ENCODE assay signal across 8 cellular contexts in genomic region chr1:42766723-42767509, GRCh38. TPM values are rescaled to one million over a fixed set of nuclear protein-coding genes. Genes with fewer than 3 reads are reported as not detected.
DNase-seq lines count a peak whose midpoint lies in the region; ATAC-seq, FAIRE-seq and TF ChIP-seq lines count a peak whose summit lies in the region.

TSS of gene C1orf50 (plus strand) at chr1:42767249. CDS start at chr1:42767312, 63 bp downstream.
A gene with protein sequence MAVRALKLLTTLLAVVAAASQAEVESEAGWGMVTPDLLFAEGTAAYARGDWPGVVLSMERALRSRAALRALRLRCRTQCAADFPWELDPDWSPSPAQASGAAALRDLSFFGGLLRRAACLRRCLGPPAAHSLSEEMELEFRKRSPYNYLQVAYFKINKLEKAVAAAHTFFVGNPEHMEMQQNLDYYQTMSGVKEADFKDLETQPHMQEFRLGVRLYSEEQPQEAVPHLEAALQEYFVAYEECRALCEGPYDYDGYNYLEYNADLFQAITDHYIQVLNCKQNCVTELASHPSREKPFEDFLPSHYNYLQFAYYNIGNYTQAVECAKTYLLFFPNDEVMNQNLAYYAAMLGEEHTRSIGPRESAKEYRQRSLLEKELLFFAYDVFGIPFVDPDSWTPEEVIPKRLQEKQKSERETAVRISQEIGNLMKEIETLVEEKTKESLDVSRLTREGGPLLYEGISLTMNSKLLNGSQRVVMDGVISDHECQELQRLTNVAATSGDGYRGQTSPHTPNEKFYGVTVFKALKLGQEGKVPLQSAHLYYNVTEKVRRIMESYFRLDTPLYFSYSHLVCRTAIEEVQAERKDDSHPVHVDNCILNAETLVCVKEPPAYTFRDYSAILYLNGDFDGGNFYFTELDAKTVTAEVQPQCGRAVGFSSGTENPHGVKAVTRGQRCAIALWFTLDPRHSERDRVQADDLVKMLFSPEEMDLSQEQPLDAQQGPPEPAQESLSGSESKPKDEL (minus strand): TSS chr1:42767028. CDS start chr1:42766971, 57 bp downstream.

- peak; percentile 92 to 98 (median 92) for ATAC-seq in natural killer cell

- TF ChIP-seq POLR2A in H54 (IDR thresholded peaks at IDR 0.05; ENCODE audit: low read depth, low read length): peak; percentile 99

- H3K4me1 Mint-ChIP-seq in natural killer cell: peaks cover 10 to 28% of the 10 kb centered on the region in 2 donors

- intact Hi-C loops in natural killer cell (cut with micrococcal nuclease): loop anchor here (1.0 to 5.0 kb wide), 5 partner anchors 50 to 406 kb away; partner anchors contain the start of genes CFAP57, EBNA1BP2, ERMAP and PPCS

- DNase-seq in ELR (ENCODE audit: low read depth) (peak; percentile 99), H54 (ENCODE audit: insufficient read length, low spot score) (peak; percentile 94), LoVo (ENCODE audit: low spot score) (peak; percentile 99), RWPE1 (ENCODE audit: low spot score) (peak; percentile 96), fibroblast of peridontal ligament (ENCODE audit: extremely low read depth) (peak; percentile 98), natural killer cell (peak; percentile 99)
- DNase-seq in activated T-helper 9 cell treated with anti-CD3 and anti-CD28 coated beads, Interleukin-2, amount 50 U/mL, for 16 hours (ENCODE audit: low read depth): peak; percentile 100
- peak; percentile 97 to 100 (median 98) for DNase-seq in stimulated activated naive CD4-positive, alpha-beta T cell (lab: John Stamatoyannopoulos, UW)

- H3K27me3 Mint-ChIP-seq in natural killer cell (ENCODE audit: low read depth in 2 of 2): no peaks in the 10 kb centered on the region

- CTCF ChIA-PET in RWPE1 (lab: Yijun Ruan, JAX): interaction anchor here (0.7 to 1.1 kb wide), 4 partner anchors 11 to 420 kb away, joined by 3 to 8 read pairs (median 3); no protein-coding TSS in a partner anchor

- FAIRE-seq in H54 (lab: Jason Lieb, UNC): peak; percentile 69

- no peaks in the 10 kb centered on the region for H3K9me3 Mint-ChIP-seq in natural killer cell

- TF ChIP-seq CTCF in RWPE1 (conservative IDR thresholded peaks at IDR 0.05; ENCODE audit: low read depth): no peak
- no peak for TF ChIP-seq CTCF in natural killer cell (IDR thresholded peaks at IDR 0.05)

- no peak within 1 kb of the TSS for H3K27ac Mint-ChIP-seq in natural killer cell

- H3K36me3 Mint-ChIP-seq in natural killer cell: no peaks in the 10 kb centered on the region

- H3K27ac ChIP-seq in RWPE1: peak within 1 kb of the TSS; percentile 81

- POLR2A ChIA-PET in RWPE1 (lab: Yijun Ruan, JAX; ENCODE audit: low non-redundant PET): interaction anchor here (0.6 to 1.4 kb wide), 7 partner anchors 9 to 883 kb away, joined by 3 to 5 read pairs (median 3); no protein-coding TSS in a partner anchor

- no peak within 1 kb of the TSS for H3K4me3 Mint-ChIP-seq in natural killer cell

RNA-seq across cellular contexts. Expression of gene C1orf50, which starts in this region (rescaled TPM):
- 10 to 100 TPM; 10.1 to 17.1 (median 12.7) TPM for total RNA-seq in natural killer cell

RNA-seq across cellular contexts. Expression of the second gene that starts in this region (rescaled TPM):
- total RNA-seq in natural killer cell: 10 to 100 TPM; 29.6 to 40.4 (median 37.9) TPM

Comparison
In these comparisons a context has a peak if more than half of its experiments do, and no peak if none do; other contexts are left out.
1. Peak in every context shown above with its lines: DNase-seq, ATAC-seq and H3K27ac ChIP-seq.